ENCODE assay signal across 10 cellular contexts in genomic region chr6:1390805-1391511, GRCh38. TPM values are rescaled to one million over a fixed set of nuclear protein-coding genes. Genes with fewer than 3 reads are reported as not detected.
A peak's percentile ranks its signal among the peaks of the same experiment; 100 is the strongest.
DNase-seq lines count a peak whose midpoint lies in the region; ATAC-seq and TF ChIP-seq lines count a peak whose summit lies in the region.
"Had no signal": no experiment of that assay in that cellular context is flagged by ENCODE, and none has a peak within 500 bp of the region (broad histone marks: within the 10 kb centered on the region; RNA-seq: fewer than 3 reads in every experiment).

No MANE protein-coding gene starts in this region.

- no peak for DNase-seq in CD8-positive, alpha-beta T cell
- peak; percentile 31 for DNase-seq in MG63
- DNase-seq in trophoblast cell, result peak; percentile 49 to 53
- DNase-seq in NCI-H1694 (lab: John Stamatoyannopoulos, UW), result no peak
- DNase-seq in H4 (ENCODE audit: low spot score), result no peak
- DNase-seq: activated CD4-positive, alpha-beta memory T cell treated with anti-CD3 and anti-CD28 coated beads for 36 hours had no signal

- H2BK12ac ChIP-seq in trophoblast cell (ENCODE audit: low read length), result no peak overlapping the region

- ATAC-seq in CD8-positive, alpha-beta T cell, result no peak
- peak; percentile 42 for ATAC-seq in esophagus mucosa
- no peak for ATAC-seq in HG02973 (IDR thresholded peaks at IDR 0.05; ENCODE audit: unreplicated experiment)
- no peak for ATAC-seq in HG03280 (IDR thresholded peaks at IDR 0.05; ENCODE audit: unreplicated experiment)

- peaks cover 38% of the 10 kb centered on the region for H3K27me3 ChIP-seq in CD8-positive, alpha-beta T cell (ENCODE audit: insufficient read depth, low read length)
- H3K27me3 ChIP-seq in MG63 (no peaks in the 10 kb centered on the region), trophoblast cell (ENCODE audit: insufficient read depth, low read length) (peaks cover 88% of the 10 kb centered on the region)

- H4K8ac ChIP-seq in trophoblast cell (ENCODE audit: low read depth, low read length), result no peak overlapping the region

- no peaks in the 10 kb centered on the region for H3K36me3 Mint-ChIP-seq in CD8-positive, alpha-beta T cell
- H3K36me3 Mint-ChIP-seq: activated CD4-positive, alpha-beta memory T cell treated with anti-CD3 and anti-CD28 coated beads for 36 hours had no signal

- no peak overlapping the region for H3K4ac ChIP-seq in trophoblast cell (ENCODE audit: low read depth, low read length)

- H3K79me1 ChIP-seq in trophoblast cell (ENCODE audit: low read length), result no peaks in the 10 kb centered on the region

- peak overlapping the region; percentile 53 for H3K4me3 Mint-ChIP-seq in CD8-positive, alpha-beta T cell

- POLR2A ChIA-PET in CD8-positive, alpha-beta T cell (lab: Charles Lee), result no interaction called here

- H4K91ac ChIP-seq in trophoblast cell (ENCODE audit: low read depth, low read length), result no peak overlapping the region

- H2AK5ac ChIP-seq in trophoblast cell (ENCODE audit: low read length), result no peak overlapping the region

- H3K4me1 Mint-ChIP-seq in CD8-positive, alpha-beta T cell (ENCODE audit: low read depth), result peaks cover 25% of the 10 kb centered on the region

- no peaks in the 10 kb centered on the region for H3K9me3 Mint-ChIP-seq in CD8-positive, alpha-beta T cell
- H3K9me3 Mint-ChIP-seq: activated CD4-positive, alpha-beta memory T cell treated with anti-CD3 and anti-CD28 coated beads for 36 hours had no signal

- no peak for TF ChIP-seq CTCF in CD8-positive, alpha-beta T cell (IDR thresholded peaks at IDR 0.05)

- no peak overlapping the region for H3K9ac ChIP-seq in trophoblast cell (ENCODE audit: low read length)

- peaks cover 66% of the 10 kb centered on the region for H3K27me3 Mint-ChIP-seq in CD8-positive, alpha-beta T cell (ENCODE audit: low read depth)

- no peak overlapping the region for H3K27ac Mint-ChIP-seq in CD8-positive, alpha-beta T cell
- H3K27ac Mint-ChIP-seq: activated CD4-positive, alpha-beta memory T cell treated with anti-CD3 and anti-CD28 coated beads for 36 hours had no signal

- H3K4me3 ChIP-seq in CD8-positive, alpha-beta T cell (ENCODE audit: low read depth, low read length), result no peak overlapping the region
- H3K4me3 ChIP-seq in MG63, result peak overlapping the region; percentile 60
- peak overlapping the region; percentile 33 for H3K4me3 ChIP-seq in trophoblast cell (ENCODE audit: low read depth, low read length)

- no peak overlapping the region for H3K18ac ChIP-seq in trophoblast cell (ENCODE audit: low read length)

- no peaks in the 10 kb centered on the region for H3K79me2 ChIP-seq in trophoblast cell (ENCODE audit: control insufficient read depth, insufficient read depth, low read length, poor library complexity)

- H4K12ac ChIP-seq in trophoblast cell (ENCODE audit: low read depth, low read length), result no peak overlapping the region

- H3K4me2 ChIP-seq in trophoblast cell (ENCODE audit: low read length), result peak overlapping the region; percentile 62

- H2AFZ ChIP-seq in trophoblast cell (ENCODE audit: insufficient read depth, low read length, poor library complexity), result no peak overlapping the region

- no peak overlapping the region for H2BK5ac ChIP-seq in trophoblast cell (ENCODE audit: low read depth, low read length, poor library complexity)

- CTCF ChIA-PET in CD8-positive, alpha-beta T cell (lab: Charles Lee), result interaction anchor here (1.1 kb wide), 2 partner anchors 9 to 593 kb away, joined by 4 read pairs; no protein-coding TSS in a partner anchor

- H3K4me1 ChIP-seq in CD8-positive, alpha-beta T cell (ENCODE audit: insufficient read depth, low read length), result peaks cover 12% of the 10 kb centered on the region
- peaks cover 13 to 20% of the 10 kb centered on the region in 2 experiments for H3K4me1 ChIP-seq in trophoblast cell (ENCODE audit: control insufficient read depth in 1 of 2, insufficient read depth in 2 of 2, low read length in 2 of 2)

- H3K14ac ChIP-seq in trophoblast cell (ENCODE audit: low read length), result no peak overlapping the region

- H3K36me3 ChIP-seq in CD8-positive, alpha-beta T cell (ENCODE audit: insufficient read depth, low read length), result no peaks in the 10 kb centered on the region
- H3K36me3 ChIP-seq in MG63, result no peaks in the 10 kb centered on the region
- no peaks in the 10 kb centered on the region for H3K36me3 ChIP-seq in trophoblast cell (ENCODE audit: control insufficient read depth in 1 of 2, insufficient read depth in 2 of 2, low read length in 2 of 2)

- no peak overlapping the region for H3K23ac ChIP-seq in trophoblast cell (ENCODE audit: low read length)

- H3K9me3 ChIP-seq in CD8-positive, alpha-beta T cell (ENCODE audit: low read length), result no peaks in the 10 kb centered on the region
- no peaks in the 10 kb centered on the region for H3K9me3 ChIP-seq in MG63
- H3K9me3 ChIP-seq in trophoblast cell (ENCODE audit: insufficient read depth, low read depth, low read length), result peaks cover 7% of the 10 kb centered on the region

- WGBS in trophoblast cell (ENCODE audit: extremely low coverage, insufficient coverage, insufficient read length), result no CpG with 5 or more reads among the region's 48 CpGs

- H2BK120ac ChIP-seq in trophoblast cell (ENCODE audit: insufficient read depth, low read length, poor library complexity), result no peak overlapping the region

- H3K27ac ChIP-seq in CD8-positive, alpha-beta T cell (ENCODE audit: low read depth, low read length), result no peak overlapping the region
- no peak overlapping the region for H3K27ac ChIP-seq in trophoblast cell (ENCODE audit: low read depth, low read length)

- intact Hi-C loops in CD8-positive, alpha-beta T cell (cut with DNase I, micrococcal nuclease), result loop anchor here in 1 of 2 experiments (10.0 kb wide), 1 partner anchor 666 kb away; no protein-coding TSS in a partner anchor

RNA-seq across cellular contexts. Expression of gene FOXF2, which starts 1.6 kb away (rescaled TPM):
- total RNA-seq in CD8-positive, alpha-beta T cell, result not detected
- total RNA-seq in MG63 (2014; rRNA removed; shearing (Covaris generic); ENCODE audit: low replicate concordance), result 2.0 and 4.0 TPM in 2 replicates
- 0.64 TPM for total RNA-seq in esophagus mucosa
- polyA plus RNA-seq in trophoblast cell (2013), result 1.0 and 1.1 TPM in 2 replicates
- total RNA-seq in H4 (2014; rRNA removed; shearing (Covaris generic)), result 18.3 and 21.5 TPM in 2 replicates
- total RNA-seq: activated CD4-positive, alpha-beta memory T cell treated with anti-CD3 and anti-CD28 coated beads for 36 hours; epithelial cell of proximal tubule had no signal

Comparison
In these comparisons a context has a peak if more than half of its experiments do, and no peak if none do; other contexts are left out.
1. DNase-seq: peak in MG63 (single experiment) and trophoblast cell (2 of 2); none in CD8-positive, alpha-beta T cell (0 of 7), NCI-H1694 (single experiment) and H4 (single experiment).